In the genomic region with DNA sequence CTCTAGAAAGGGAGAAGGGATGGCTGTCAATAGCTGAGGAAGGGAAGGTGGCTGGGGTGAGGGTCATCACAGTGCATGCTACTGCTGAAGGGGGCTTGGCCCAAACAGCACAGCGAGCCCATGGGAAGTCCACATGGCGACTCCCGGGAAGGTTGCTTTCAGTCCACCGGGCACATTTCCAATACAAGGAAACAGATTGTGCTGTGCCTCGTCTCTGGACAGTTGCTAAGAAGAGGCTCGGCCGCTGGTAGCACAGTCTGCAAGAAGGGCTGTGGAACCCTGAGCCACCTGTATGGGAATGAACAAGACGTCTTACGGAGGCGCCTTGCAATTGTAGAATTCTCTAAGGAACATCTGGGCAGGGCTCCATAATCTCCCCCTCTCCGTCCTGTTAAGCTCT, we compare ENCODE assay signal across 17 cellular contexts.
"Had no signal": no experiment of that assay in that cellular context is flagged by ENCODE, and none has a peak within 500 bp of the region (broad histone marks: within the 10 kb centered on the region; RNA-seq: fewer than 3 reads in every experiment).

No MANE protein-coding gene starts in this region.

- ATAC-seq: foreskin keratinocyte; left colon; stimulated activated naive B cell treated with anti-CD40 and anti-IgM and Interleukin-4, amounts not matched to agents 10 μg/mL and 1 μg/mL and 100 μg/mL, for 72 hours had no signal

- H2AFZ ChIP-seq: hepatocyte had no signal

- H3K36me3 ChIP-seq: colonic mucosa, neutrophil, sigmoid colon, thyroid gland had no signal

- H3K9me3 ChIP-seq: colonic mucosa, neutrophil, sigmoid colon, thyroid gland had no signal

- H3K4me1 Mint-ChIP-seq: naive B cell; stimulated activated naive B cell treated with anti-CD40 and anti-IgM and Interleukin-4, amounts not matched to agents 10 μg/mL and 1 μg/mL and 100 μg/mL, for 72 hours had no signal

- H3K9me3 Mint-ChIP-seq: nephron, type B pancreatic cell had no signal

- H3K27me3 ChIP-seq: colonic mucosa, thyroid gland had no signal

- H3K4me3 ChIP-seq: colonic mucosa, hepatocyte, sigmoid colon, skin epidermis, thyroid gland had no signal

- H3K4me3 Mint-ChIP-seq: nephron; stimulated activated naive B cell treated with anti-CD40 and anti-IgM and Interleukin-4, amounts not matched to agents 10 μg/mL and 1 μg/mL and 100 μg/mL, for 72 hours; type B pancreatic cell had no signal

- DNase-seq: colonic mucosa; dermis blood vessel endothelial cell; foreskin keratinocyte; head of caudate nucleus; left colon; mesendoderm; naive B cell; sigmoid colon; stimulated activated CD4-positive, alpha-beta T cell treated with anti-CD3 and anti-CD28 coated beads, Interleukin-2, amount 100 ng/mL, for 24 hours; stimulated activated CD4-positive, alpha-beta T cell treated with anti-CD3 and anti-CD28 coated beads, Interleukin-4, amount 100 ng/mL, for 4 hours; stimulated activated naive B cell treated with anti-CD40 and anti-IgM and Interleukin-4, amounts not matched to agents 10 μg/mL and 1 μg/mL and 100 μg/mL, for 72 hours; thyroid gland had no signal

- H3K27ac Mint-ChIP-seq: naive B cell; nephron; stimulated activated naive B cell treated with anti-CD40 and anti-IgM and Interleukin-4, amounts not matched to agents 10 μg/mL and 1 μg/mL and 100 μg/mL, for 72 hours had no signal

- H3K4me2 ChIP-seq: hepatocyte had no signal

- H3K27ac ChIP-seq: colonic mucosa, foreskin keratinocyte, hepatocyte, neutrophil, sigmoid colon, skin epidermis, thyroid gland had no signal

- H3K36me3 Mint-ChIP-seq: naive B cell; stimulated activated naive B cell treated with anti-CD40 and anti-IgM and Interleukin-4, amounts not matched to agents 10 μg/mL and 1 μg/mL and 100 μg/mL, for 72 hours; type B pancreatic cell had no signal

- H3K4me1 ChIP-seq: colonic mucosa, foreskin keratinocyte, sigmoid colon, thyroid gland had no signal
